In genomic region chr19:17747205-17748098, GRCh38 we compare ENCODE assay signal across 8 cellular contexts. TPM values are rescaled to one million over a fixed set of nuclear protein-coding genes. Genes with fewer than 3 reads are reported as not detected.
DNase-seq lines count a peak whose midpoint lies in the region; ATAC-seq and TF ChIP-seq lines count a peak whose summit lies in the region.

No MANE protein-coding gene starts in this region.

- H3K27me3 ChIP-seq in prostate gland (replicated peaks; ENCODE audit: insufficient read depth): no peaks in the 10 kb centered on the region

- H3K4me1 ChIP-seq in prostate gland (replicated peaks) (no peaks in the 10 kb centered on the region), urinary bladder (ENCODE audit: insufficient read depth) (no peaks in the 10 kb centered on the region)

- H3K9me3 Mint-ChIP-seq in T-helper 1 cell treated with Interleukin-12 subunit alpha and Interleukin-12 subunit beta and Interleukin-4 antibody, amounts not matched to agents 30 μg/mL and 1 μg/mL, for 36 hours: no peaks in the 10 kb centered on the region

- peaks cover 9% of the 10 kb centered on the region for H3K36me3 Mint-ChIP-seq in T-helper 1 cell treated with Interleukin-12 subunit alpha and Interleukin-12 subunit beta and Interleukin-4 antibody, amounts not matched to agents 30 μg/mL and 1 μg/mL, for 36 hours (ENCODE audit: low read depth)

- peak overlapping the region; percentile 91 for H3K4me3 Mint-ChIP-seq in T-helper 1 cell treated with Interleukin-12 subunit alpha and Interleukin-12 subunit beta and Interleukin-4 antibody, amounts not matched to agents 30 μg/mL and 1 μg/mL, for 36 hours

- H3K36me3 ChIP-seq in prostate gland (no peaks in the 10 kb centered on the region), urinary bladder (ENCODE audit: insufficient read depth) (no peaks in the 10 kb centered on the region)

- H3K27ac ChIP-seq in prostate gland (no peak overlapping the region), urinary bladder (ENCODE audit: low read depth) (no peak overlapping the region)

- intact Hi-C loops in left ventricle myocardium superior (cut with micrococcal nuclease): no loop called here
- intact Hi-C loops in prostate gland (cut with DNase I): no loop called here

- no peaks in the 10 kb centered on the region for H3K27me3 Mint-ChIP-seq in T-helper 1 cell treated with Interleukin-12 subunit alpha and Interleukin-12 subunit beta and Interleukin-4 antibody, amounts not matched to agents 30 μg/mL and 1 μg/mL, for 36 hours (ENCODE audit: low read depth)

- TF ChIP-seq POLR2A in prostate gland (IDR thresholded peaks at IDR 0.05): no peak

- WGBS in prostate gland: 12% methylated on average over 44 of the region's 75 CpGs
- 6% methylated on average over 74 of the region's 75 CpGs for WGBS in urinary bladder

- in situ Hi-C loops in GM13976 (cut with MboI; ENCODE audit: low sequenced_read_pairs, unreplicated experiment): no loop called here

- peaks cover 32% of the 10 kb centered on the region for H3K4me1 Mint-ChIP-seq in T-helper 1 cell treated with Interleukin-12 subunit alpha and Interleukin-12 subunit beta and Interleukin-4 antibody, amounts not matched to agents 30 μg/mL and 1 μg/mL, for 36 hours (ENCODE audit: low read depth)

- H3K27ac Mint-ChIP-seq in T-helper 1 cell treated with Interleukin-12 subunit alpha and Interleukin-12 subunit beta and Interleukin-4 antibody, amounts not matched to agents 30 μg/mL and 1 μg/mL, for 36 hours: peak overlapping the region; percentile 76

- DNase-seq in GM13976 (ENCODE audit: low spot score): peak; percentile 97
- DNase-seq in NCI-H1694 (lab: John Stamatoyannopoulos, UW): peak; percentile 80
- peak in 55 of 56 donors; percentile 70 to 99 (median 92) for DNase-seq in amygdala (lab: John Stamatoyannopoulos, UW)
- DNase-seq in left ventricle myocardium superior: peak; percentile 92
- peak; percentile 82 for DNase-seq in prostate gland (ENCODE audit: low spot score)

- no peak for TF ChIP-seq CTCF in GM13976 (IDR thresholded peaks at IDR 0.05; ENCODE audit: borderline replicate concordance, control extremely low read depth, extremely low read depth, insufficient read depth, missing control alignments)
- peak in 1 of 4 experiments; percentile 8 for TF ChIP-seq CTCF in prostate gland (IDR thresholded peaks at IDR 0.05)

- H3K4me3 ChIP-seq in prostate gland: peak overlapping the region; percentile 25 to 27
- peak overlapping the region; percentile 43 for H3K4me3 ChIP-seq in urinary bladder (ENCODE audit: low read depth, low read length)

- H3K9me3 ChIP-seq in prostate gland: no peaks in the 10 kb centered on the region

- ATAC-seq in HG02884 (IDR thresholded peaks at IDR 0.05; ENCODE audit: unreplicated experiment) (peak; percentile 77), left ventricle myocardium superior (peak; percentile 99)

RNA-seq across cellular contexts. Expression of gene FCHO1, which starts 3.8 kb away (rescaled TPM):
- total RNA-seq in left ventricle myocardium superior: 0.97 TPM
- total RNA-seq in prostate gland: 10 to 100 TPM in 1 of 2 donors, 1 to 10 TPM in 1; 1.3 to 10.7 TPM
- 1.4 TPM for total RNA-seq in urinary bladder
- polyA plus RNA-seq in urinary bladder: 1.7 TPM

RNA-seq across cellular contexts. Expression of gene MAP1S, which starts 28.2 kb away (rescaled TPM):
- 25.5 TPM for total RNA-seq in left ventricle myocardium superior
- 10 to 100 TPM; 34.9 to 61.1 TPM for total RNA-seq in prostate gland
- total RNA-seq in urinary bladder: 26.8 TPM
- polyA plus RNA-seq in urinary bladder: 34.4 TPM

RNA-seq across cellular contexts. Expression of gene B3GNT3, which starts 47.5 kb away (rescaled TPM):
- total RNA-seq in left ventricle myocardium superior: not detected
- 10 to 100 TPM in 1 of 2 donors, 1 to 10 TPM in 1; 5.2 to 11.9 TPM for total RNA-seq in prostate gland
- total RNA-seq in urinary bladder: 5.7 TPM
- polyA plus RNA-seq in urinary bladder: 6.5 TPM

RNA-seq across cellular contexts. Expression of gene UNC13A, which starts 59.3 kb away (rescaled TPM):
- total RNA-seq in left ventricle myocardium superior (not detected), prostate gland (1 to 10 TPM in 1 of 2 donors, under 1 TPM in 1; 0.14 to 2.4 TPM), urinary bladder (0.48 TPM)
- 0.25 TPM for polyA plus RNA-seq in urinary bladder
